In the genomic region with DNA sequence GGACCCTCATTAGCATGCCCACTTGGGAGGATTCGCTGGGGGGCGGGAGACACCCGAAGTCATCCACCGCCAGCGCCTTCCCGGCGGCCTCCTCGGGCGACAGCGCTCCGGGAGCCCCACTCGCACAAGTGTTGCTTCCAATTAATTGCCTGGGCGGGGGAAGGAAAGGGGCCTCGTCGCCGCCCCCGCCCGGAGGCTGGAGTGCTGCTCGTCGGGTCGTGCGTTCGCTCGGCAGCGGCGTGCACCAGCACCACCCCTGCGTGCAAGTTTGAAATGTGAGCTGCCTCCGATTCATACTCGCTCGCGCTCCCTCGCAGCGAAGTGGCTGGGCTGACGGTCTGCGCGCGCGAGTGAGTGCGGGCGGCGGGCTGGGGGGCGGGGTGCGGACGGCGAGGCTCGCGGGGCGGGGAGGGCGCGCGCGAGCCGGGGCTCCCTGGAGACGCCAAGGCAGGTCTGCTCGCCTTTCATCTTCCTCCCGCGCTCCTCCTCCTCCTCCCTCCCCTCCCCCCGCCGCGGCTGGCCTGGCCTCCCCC, we compare ENCODE assay signal across 8 cellular contexts.
DNase-seq lines count a peak whose midpoint lies in the region; ATAC-seq and TF ChIP-seq lines count a peak whose summit lies in the region.

No MANE protein-coding gene starts in this region.

- H3K4me1 ChIP-seq in esophagus (ENCODE audit: control insufficient read depth in 2 of 2, insufficient read depth in 2 of 2, low read length in 1 of 2) (peaks cover 23 to 48% of the 10 kb centered on the region in 2 donors), muscle layer of colon (ENCODE audit: insufficient read depth, low read length) (peaks cover 81% of the 10 kb centered on the region), stomach (peaks cover 66 to 96% (median 85%) of the 10 kb centered on the region in 4 donors)

- peak overlapping the region; percentile 75 for H3K4me3 ChIP-seq in GM12864 (ENCODE audit: low read depth, low read length)
- peak overlapping the region; percentile 47 to 49 for H3K4me3 ChIP-seq in esophagus (ENCODE audit: low read depth in 1 of 2, low read length in 2 of 2)
- peak overlapping the region; percentile 18 to 44 for H3K4me3 ChIP-seq in muscle layer of colon (ENCODE audit: low read depth in 1 of 2, low read length in 2 of 2)
- H3K4me3 ChIP-seq in stomach: peak overlapping the region; percentile 53 to 58 (median 54)

- TF ChIP-seq POLR2A in stomach (IDR thresholded peaks at IDR 0.05): no peak

- TF ChIP-seq EP300 in stomach (IDR thresholded peaks at IDR 0.05): no peak

- WGBS in esophagus, 2 donors: 0 to 2% methylated on average over 37 to 60 of the region's 60 CpGs
- WGBS in stomach, 5 donors: 1 to 12% (median 5%) methylated on average over 3 to 60 of the region's 60 CpGs

- H3K9ac ChIP-seq in muscle layer of colon (ENCODE audit: low read length): no peak overlapping the region

- H3K27ac ChIP-seq in esophagus (ENCODE audit: low read depth in 2 of 2, low read length in 1 of 2) (peak overlapping the region; percentile 80), muscle layer of colon (ENCODE audit: low read depth, low read length) (peak overlapping the region; percentile 72), stomach (peak overlapping the region; percentile 34 to 92 (median 86))

- H3K9me3 ChIP-seq in esophagus (ENCODE audit: control insufficient read depth in 2 of 2, insufficient read depth in 1 of 2, low read depth in 1 of 2, low read length in 1 of 2) (no peaks in the 10 kb centered on the region), muscle layer of colon (ENCODE audit: low read length) (no peaks in the 10 kb centered on the region), stomach (no peaks in the 10 kb centered on the region)

- intact Hi-C loops in stomach (cut with DNase I; ENCODE audit: low total_unique reads): no loop called here

- DNase-seq in GM12864 (ENCODE audit: low read depth) (no peak), NCI-H226 (peak; percentile 69), activated T-cell treated with anti-CD3 and anti-CD28 coated beads for 24 hours (ENCODE audit: low read depth) (peak; percentile 41), stomach (peak; percentile 46), GDM1 (lab: John Stamatoyannopoulos, UW) (no peak)

- peak; percentile 29 for ATAC-seq in HG02642 (IDR thresholded peaks at IDR 0.05; ENCODE audit: poor library complexity, unreplicated experiment)

- H3K36me3 ChIP-seq in esophagus (ENCODE audit: control insufficient read depth in 2 of 2, insufficient read depth in 2 of 2, low read length in 1 of 2) (peaks cover 0 to 10% of the 10 kb centered on the region in 2 donors), muscle layer of colon (ENCODE audit: insufficient read depth, low read length) (no peaks in the 10 kb centered on the region), stomach (peaks cover 0 to 7% (median 0%) of the 10 kb centered on the region in 4 donors)

- no peaks in the 10 kb centered on the region for H3K27me3 ChIP-seq in esophagus (ENCODE audit: control insufficient read depth in 1 of 2, insufficient read depth in 2 of 2, low read length in 2 of 2)
- no peaks in the 10 kb centered on the region for H3K27me3 ChIP-seq in muscle layer of colon (ENCODE audit: control insufficient read depth in 1 of 2, insufficient read depth in 2 of 2, low read length in 2 of 2)
- no peaks in the 10 kb centered on the region for H3K27me3 ChIP-seq in stomach

- no peak for TF ChIP-seq CTCF in GM12864 (IDR thresholded peaks at IDR 0.05; ENCODE audit: low read depth, low read length, missing control alignments)
- no peak for TF ChIP-seq CTCF in stomach (IDR thresholded peaks at IDR 0.05)

Comparison
In these comparisons a context has a peak if more than half of its experiments do, and no peak if none do; other contexts are left out.
1. DNase-seq: peak in NCI-H226 (single experiment), activated T-cell treated with anti-CD3 and anti-CD28 coated beads for 24 hours (single experiment) and stomach (single experiment); none in GM12864 (single experiment) and GDM1 (single experiment).
2. Peak in every context shown above with its lines, with median percentiles within 50 percentile points of each other: H3K4me3 ChIP-seq and H3K27ac ChIP-seq.